ENCODE assay signal across 1 cellular context in genomic region chr13:76820759-76821158, GRCh38.
TF ChIP-seq lines count a peak whose summit lies in the region.

No MANE protein-coding gene starts in this region.

TF ChIP-seq in HepG2, 621 proteins besides CTCF, POLR2A, EP300 and RAD21 (continued from another document):
- TF ChIP-seq MED1 (CRISPR knock-in tag; IDR thresholded peaks at IDR 0.05) (no peak), KLF16 (CRISPR knock-in tag; IDR thresholded peaks at IDR 0.05) (no peak)
TF ChIP-seq in HepG2: peak in this region for 0.
